1 cellular context compared by ENCODE assay signal in the genomic region with DNA sequence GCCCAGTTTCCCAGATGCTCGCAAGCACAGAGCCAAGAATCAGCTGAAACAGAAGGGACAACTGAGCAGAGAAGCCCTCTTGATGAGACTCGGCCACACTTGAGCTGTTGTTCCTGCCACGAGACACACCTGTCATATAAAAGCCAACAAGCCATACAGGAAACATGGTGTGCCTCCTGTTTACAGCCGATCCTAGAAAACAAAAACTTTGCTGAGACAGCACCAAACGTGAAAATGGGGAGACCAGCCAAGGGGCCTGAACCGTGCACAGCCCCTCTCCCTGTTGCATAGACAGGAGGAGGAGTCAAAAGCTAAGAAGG.
TF ChIP-seq lines count a peak whose summit lies in the region.

No MANE protein-coding gene starts in this region.

TF ChIP-seq in IMR-90, 13 proteins besides CTCF, POLR2A, EP300 and RAD21:
- TF ChIP-seq CEBPB (IDR thresholded peaks at IDR 0.05; ENCODE audit: low read depth, low read length) (no peak), MXI1 (IDR thresholded peaks at IDR 0.05; ENCODE audit: borderline replicate concordance, low read depth, low read length) (no peak), MAZ (IDR thresholded peaks at IDR 0.05; ENCODE audit: borderline replicate concordance, low read depth, low read length) (no peak), NFE2L2 (IDR thresholded peaks at IDR 0.05; ENCODE audit: low read depth, low read length) (no peak), FOS (IDR thresholded peaks at IDR 0.05; ENCODE audit: low read depth, low read length) (no peak), CHD1 (IDR thresholded peaks at IDR 0.05; ENCODE audit: low read depth, low read length) (no peak), BHLHE40 (IDR thresholded peaks at IDR 0.05; ENCODE audit: low read depth, low read length) (no peak), SMC3 (IDR thresholded peaks at IDR 0.05; ENCODE audit: low read depth, low read length) (no peak)
- TF ChIP-seq, protein P1, sequence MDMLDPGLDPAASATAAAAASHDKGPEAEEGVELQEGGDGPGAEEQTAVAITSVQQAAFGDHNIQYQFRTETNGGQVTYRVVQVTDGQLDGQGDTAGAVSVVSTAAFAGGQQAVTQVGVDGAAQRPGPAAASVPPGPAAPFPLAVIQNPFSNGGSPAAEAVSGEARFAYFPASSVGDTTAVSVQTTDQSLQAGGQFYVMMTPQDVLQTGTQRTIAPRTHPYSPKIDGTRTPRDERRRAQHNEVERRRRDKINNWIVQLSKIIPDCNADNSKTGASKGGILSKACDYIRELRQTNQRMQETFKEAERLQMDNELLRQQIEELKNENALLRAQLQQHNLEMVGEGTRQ (IDR thresholded peaks at IDR 0.05; ENCODE audit: low read depth, low read length) = no peak
